Comparison of ENCODE assay signal across 20 cellular contexts in the genomic region with DNA sequence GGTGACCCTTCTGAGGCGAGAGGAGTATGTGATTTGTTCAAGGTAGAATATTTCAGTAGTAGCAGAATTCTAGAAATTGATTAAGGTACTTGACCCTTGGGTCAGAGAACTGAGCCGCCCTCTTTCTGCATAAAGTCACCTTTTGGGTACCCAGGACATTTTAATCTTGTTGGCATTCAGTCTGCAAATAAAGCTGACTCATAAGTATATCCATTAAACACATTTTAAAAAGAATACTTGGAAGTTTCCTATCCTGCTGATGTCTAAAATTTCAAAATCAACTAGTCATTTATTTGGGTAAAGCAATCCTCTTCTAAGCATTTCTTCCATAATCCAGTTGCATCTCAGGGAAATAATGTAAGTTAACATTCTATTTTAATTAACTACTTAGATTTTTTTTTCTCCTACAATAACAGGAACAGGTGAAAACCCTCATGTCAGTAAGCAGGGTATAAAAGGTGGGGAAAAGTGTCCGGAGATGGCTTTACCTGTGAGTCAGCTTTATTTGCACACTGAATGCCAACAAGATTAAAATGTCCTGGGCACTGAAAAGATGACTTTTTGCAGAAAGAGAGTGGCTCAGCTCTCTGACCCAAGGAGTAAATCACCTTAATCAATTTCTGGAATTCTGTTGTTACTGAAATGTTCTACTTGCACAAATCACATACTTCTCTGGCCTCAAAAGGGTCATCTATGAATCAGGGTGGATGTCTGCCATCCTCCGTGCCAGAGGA.
"Had no signal": no experiment of that assay in that cellular context is flagged by ENCODE, and none has a peak within 500 bp of the region (broad histone marks: within the 10 kb centered on the region; RNA-seq: fewer than 3 reads in every experiment).

No MANE protein-coding gene starts in this region.

- H3K9me3 ChIP-seq: SJSA1 had no signal

- H3K4me1 ChIP-seq: Peyer's patch, SJSA1 had no signal

- H3K4me3 ChIP-seq: Peyer's patch, SJSA1, SK-N-MC had no signal

- DNase-seq: IMR-90, Karpas-422, KG1, NCI-H1092, NCI-H1105 treated with DMSO at 0.1 percent for 48 hours, NCI-H1417 treated with DMSO at 0.1 percent for 48 hours, NCI-H146, NCI-H1694 treated with DMSO at 0.1 percent for 48 hours, NCI-H1930, NCI-H2081, NCI-H2107, NCI-H2227 treated with DMSO at 0.1 percent for 48 hours, NCI-H524, NCI-H526 treated with DMSO at 0.1 percent for 48 hours, NCI-H748 treated with DMSO at 0.1 percent for 48 hours, Peyer's patch, SHP77 treated with DMSO at 0.1 percent for 48 hours had no signal

- H3K27me3 ChIP-seq: Peyer's patch, SJSA1 had no signal

- H3K36me3 ChIP-seq: Peyer's patch, SJSA1 had no signal

- H3K27ac ChIP-seq: HL-60, Peyer's patch, SJSA1, SK-N-MC had no signal
